Comparison of ENCODE assay signal across 9 cellular contexts in the genomic region with DNA sequence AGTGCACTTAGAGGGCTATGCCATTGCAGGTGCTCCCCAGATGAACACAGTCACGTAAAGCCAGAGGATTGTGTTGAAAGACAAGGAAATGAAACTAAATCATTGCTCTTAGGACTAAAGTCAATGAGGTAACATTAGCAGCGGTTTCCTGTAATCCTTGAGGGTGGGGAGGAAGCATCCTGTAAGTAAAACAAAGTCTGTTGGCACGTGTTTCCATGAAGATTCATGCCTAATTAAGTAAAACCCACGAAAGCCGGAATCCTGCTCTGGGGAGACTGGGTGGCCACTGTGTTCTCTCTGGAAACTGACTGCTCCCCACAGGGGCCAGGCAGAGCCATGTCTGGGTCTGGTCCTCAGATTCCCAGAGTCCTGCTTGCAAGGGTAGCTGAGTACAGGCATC. TPM values are rescaled to one million over a fixed set of nuclear protein-coding genes. Genes with fewer than 3 reads are reported as not detected.
A peak's percentile ranks its signal among the peaks of the same experiment; 100 is the strongest.
DNase-seq lines count a peak whose midpoint lies in the region; ATAC-seq and TF ChIP-seq lines count a peak whose summit lies in the region.
"Had no signal": no experiment of that assay in that cellular context is flagged by ENCODE, and none has a peak within 500 bp of the region (broad histone marks: within the 10 kb centered on the region; RNA-seq: fewer than 3 reads in every experiment).

No MANE protein-coding gene starts in this region.

- DNase-seq in DND-41, result peak; percentile 64
- peak; percentile 71 for DNase-seq in Karpas-422
- DNase-seq in foreskin keratinocyte, result peak in 1 of 2 donors; percentile 41
- no peak for DNase-seq in T-helper 2 cell treated with Interferon-gamma antibody and Interleukin-4, amounts not matched to agents 5 μg/mL and 100 μg/mL, for 36 hours (ENCODE audit: low spot score)
- DNase-seq in NCI-H1048 (lab: John Stamatoyannopoulos, UW), result no peak
- no peak for DNase-seq in LoVo (ENCODE audit: low spot score)
- DNase-seq: NCI-H187 had no signal

- peak overlapping the region in 1 of 2 experiments; percentile 10; a peak in 1 of 4 replicates for H3K4me3 ChIP-seq in DND-41 (ENCODE audit: low read depth in 1 of 2, low read length in 2 of 2)
- H3K4me3 ChIP-seq in Karpas-422 (ENCODE audit: low read length), result no peak overlapping the region

- H3K27ac ChIP-seq in DND-41 (ENCODE audit: low read length) (peak overlapping the region; percentile 82), Karpas-422 (ENCODE audit: low read length) (no peak overlapping the region), foreskin keratinocyte (peak overlapping the region; percentile 15)

- H3K27me3 Mint-ChIP-seq in T-helper 2 cell treated with Interferon-gamma antibody and Interleukin-4, amounts not matched to agents 5 μg/mL and 100 μg/mL, for 36 hours (ENCODE audit: low read depth), result peaks cover 9% of the 10 kb centered on the region

- H3K4me2 ChIP-seq in DND-41 (ENCODE audit: insufficient read depth, low read length) (peak overlapping the region; percentile 56), Karpas-422 (ENCODE audit: low read depth, low read length, poor library complexity, severe bottlenecking) (peak overlapping the region; percentile 14)

- H3K4me3 Mint-ChIP-seq in T-helper 2 cell treated with Interferon-gamma antibody and Interleukin-4, amounts not matched to agents 5 μg/mL and 100 μg/mL, for 36 hours, result no peak overlapping the region

- H3K36me3 ChIP-seq in DND-41 (ENCODE audit: insufficient read depth, low read length) (no peaks in the 10 kb centered on the region), Karpas-422 (ENCODE audit: insufficient read depth, low read length) (no peaks in the 10 kb centered on the region)

- H3K4me1 Mint-ChIP-seq in T-helper 2 cell treated with Interferon-gamma antibody and Interleukin-4, amounts not matched to agents 5 μg/mL and 100 μg/mL, for 36 hours (ENCODE audit: low read depth), result peaks cover 21% of the 10 kb centered on the region

- H3K27ac Mint-ChIP-seq in T-helper 2 cell treated with Interferon-gamma antibody and Interleukin-4, amounts not matched to agents 5 μg/mL and 100 μg/mL, for 36 hours, result no peak overlapping the region

- no peaks in the 10 kb centered on the region for H3K36me3 Mint-ChIP-seq in T-helper 2 cell treated with Interferon-gamma antibody and Interleukin-4, amounts not matched to agents 5 μg/mL and 100 μg/mL, for 36 hours (ENCODE audit: low read depth)

- H3K9me3 ChIP-seq in DND-41 (ENCODE audit: insufficient read depth, low read length, severe bottlenecking) (no peaks in the 10 kb centered on the region), Karpas-422 (ENCODE audit: low read length) (no peaks in the 10 kb centered on the region)

- no peaks in the 10 kb centered on the region for H4K20me1 ChIP-seq in DND-41 (ENCODE audit: insufficient read depth, low read length)
- no peaks in the 10 kb centered on the region for H4K20me1 ChIP-seq in Karpas-422 (ENCODE audit: insufficient read depth, low read depth, low read length)

- H3K79me2 ChIP-seq in DND-41 (ENCODE audit: insufficient read depth, low read length) (no peaks in the 10 kb centered on the region), Karpas-422 (ENCODE audit: low read length) (no peaks in the 10 kb centered on the region)

- no peaks in the 10 kb centered on the region for H3K9me3 Mint-ChIP-seq in T-helper 2 cell treated with Interferon-gamma antibody and Interleukin-4, amounts not matched to agents 5 μg/mL and 100 μg/mL, for 36 hours

- H3K9ac ChIP-seq in DND-41 (ENCODE audit: low read depth, low read length), result peak overlapping the region; percentile 40
- no peak overlapping the region for H3K9ac ChIP-seq in Karpas-422 (ENCODE audit: low read length)

- H2AFZ ChIP-seq in DND-41 (ENCODE audit: low read depth, low read length) (peak overlapping the region; percentile 40), Karpas-422 (ENCODE audit: low read length) (peak overlapping the region; percentile 4; the same call in 1 of the 2 replicates)

- TF ChIP-seq CTCF in DND-41 (IDR thresholded peaks at IDR 0.05; ENCODE audit: borderline replicate concordance, extremely low read depth, low read length, poor library complexity, severe bottlenecking) (no peak), foreskin keratinocyte (conservative IDR thresholded peaks at IDR 0.05) (no peak)

- peak; percentile 85 for ATAC-seq in DND-41 (ENCODE audit: insufficient read depth, low read depth)
- ATAC-seq in GM19455 (IDR thresholded peaks at IDR 0.05; ENCODE audit: unreplicated experiment), result peak; percentile 63
- peak; percentile 8 for ATAC-seq in foreskin keratinocyte
- ATAC-seq in GM21723 (IDR thresholded peaks at IDR 0.05; ENCODE audit: unreplicated experiment), result no peak

- H3K4me1 ChIP-seq in DND-41 (ENCODE audit: insufficient read depth, low read length) (peaks cover 63% of the 10 kb centered on the region), Karpas-422 (ENCODE audit: low read length) (peaks cover 12% of the 10 kb centered on the region), foreskin keratinocyte (peaks cover 4% of the 10 kb centered on the region)

- no peaks in the 10 kb centered on the region for H3K27me3 ChIP-seq in DND-41 (ENCODE audit: insufficient read depth, low read length, poor library complexity)
- no peaks in the 10 kb centered on the region for H3K27me3 ChIP-seq in Karpas-422 (ENCODE audit: low read length)
- H3K27me3 ChIP-seq in foreskin keratinocyte, result no peaks in the 10 kb centered on the region

- H3K9me2 ChIP-seq in Karpas-422 (replicated peaks; ENCODE audit: insufficient read depth, low read length), result no peaks in the 10 kb centered on the region

RNA-seq across cellular contexts. Expression of gene STEAP1B, which starts 18.3 kb away (rescaled TPM):
- total RNA-seq in Karpas-422 (2014; rRNA removed; shearing (Covaris generic); ENCODE audit: low replicate concordance), result not detected in 2 replicates
- 3.1 and 15.4 TPM in 2 replicates for total RNA-seq in foreskin keratinocyte
- polyA plus RNA-seq in foreskin keratinocyte, result 2.1 and 12.3 TPM in 2 replicates

Comparison
In these comparisons a context has a peak if more than half of its experiments do, and no peak if none do; other contexts are left out.
1. DNase-seq: peak in DND-41 (single experiment) and Karpas-422 (single experiment); none in T-helper 2 cell treated with Interferon-gamma antibody and Interleukin-4, amounts not matched to agents 5 μg/mL and 100 μg/mL, for 36 hours (single experiment), NCI-H1048 (single experiment) and LoVo (single experiment).